ENCODE assay signal across 15 cellular contexts in genomic region chr5:143635146-143635752, GRCh38.
DNase-seq lines count a peak whose midpoint lies in the region; ATAC-seq and TF ChIP-seq lines count a peak whose summit lies in the region.
"Had no signal": no experiment of that assay in that cellular context is flagged by ENCODE, and none has a peak within 500 bp of the region (broad histone marks: within the 10 kb centered on the region; RNA-seq: fewer than 3 reads in every experiment).

No MANE protein-coding gene starts in this region.

- no peaks in the 10 kb centered on the region for H3K27me3 ChIP-seq in RWPE2 (ENCODE audit: insufficient read depth, poor library complexity, severe bottlenecking)
- H3K27me3 ChIP-seq in subcutaneous abdominal adipose tissue (ENCODE audit: control insufficient read depth in 5 of 5, insufficient read depth in 4 of 5, low read length in 5 of 5) = no peaks in the 10 kb centered on the region

- no peak overlapping the region for H3K27ac ChIP-seq in RWPE2 (ENCODE audit: poor library complexity, severe bottlenecking)
- peak overlapping the region; percentile 9 for H3K27ac ChIP-seq in subcutaneous abdominal adipose tissue (ENCODE audit: low read depth, low read length)
- H3K27ac ChIP-seq: 22Rv1, cardiac muscle cell, epithelial cell of prostate had no signal

- DNase-seq in SIG-M5 treated with dmso at 0.1 percent for 504 hours (lab: John Stamatoyannopoulos, UW; ENCODE audit: unreplicated experiment) (peak; percentile 10), SIG-M5 (lab: John Stamatoyannopoulos, UW) (no peak), RWPE2 (ENCODE audit: low spot score) (no peak), fibroblast of the aortic adventitia (ENCODE audit: low read depth) (peak; percentile 87), RPMI8226 (no peak), HuH-7 (ENCODE audit: low spot score) (no peak)
- DNase-seq in activated effector memory CD4-positive, alpha-beta T cell treated with anti-CD3 and anti-CD28 coated beads, Interleukin-2, amount 50 U/mL, for 16 hours = no peak
- DNase-seq: activated CD4-positive, alpha-beta T cell treated with anti-CD3 and anti-CD28 coated beads for 1 hour; NCI-H1436 treated with DMSO at 0.1 percent for 48 hours; NCI-H82 had no signal

- H3K9me3 ChIP-seq in RWPE2 (ENCODE audit: severe bottlenecking) = no peaks in the 10 kb centered on the region
- H3K9me3 ChIP-seq in subcutaneous abdominal adipose tissue (ENCODE audit: control insufficient read depth in 5 of 5, low read length in 5 of 5) = no peaks in the 10 kb centered on the region
- H3K9me3 ChIP-seq: thoracic aorta had no signal

- H3K4me3 ChIP-seq in RWPE2 (ENCODE audit: severe bottlenecking) (no peak overlapping the region), fibroblast of the aortic adventitia (ENCODE audit: low read depth, low read length) (no peak overlapping the region), subcutaneous abdominal adipose tissue (ENCODE audit: low read depth in 1 of 5, low read length in 5 of 5) (no peak overlapping the region)
- H3K4me3 ChIP-seq: cardiac muscle cell, thoracic aorta had no signal

- TF ChIP-seq CTCF in RWPE2 (IDR thresholded peaks at IDR 0.05; ENCODE audit: poor library complexity, severe bottlenecking) = no peak
- no peak for TF ChIP-seq CTCF in fibroblast of the aortic adventitia (IDR thresholded peaks at IDR 0.05; ENCODE audit: insufficient read depth, low read length)

- no peaks in the 10 kb centered on the region for H3K36me3 ChIP-seq in RWPE2 (ENCODE audit: low read depth)
- H3K36me3 ChIP-seq in subcutaneous abdominal adipose tissue (ENCODE audit: control insufficient read depth in 5 of 5, insufficient read depth in 5 of 5, low read length in 5 of 5) = no peaks in the 10 kb centered on the region
- H3K36me3 ChIP-seq: cardiac muscle cell, thoracic aorta had no signal

- no peak overlapping the region for H3K9ac ChIP-seq in subcutaneous abdominal adipose tissue (ENCODE audit: low read length in 5 of 5)

- peak; percentile 40; the same call in 1 of the 3 replicates for ATAC-seq in RWPE2 (ENCODE audit: low read depth)

- H3K4me1 ChIP-seq in RWPE2 (ENCODE audit: insufficient read depth, poor library complexity, severe bottlenecking) (no peaks in the 10 kb centered on the region), subcutaneous abdominal adipose tissue (ENCODE audit: control insufficient read depth in 5 of 5, insufficient read depth in 5 of 5, low read length in 5 of 5) (peaks cover 0 to 2% (median 0%) of the 10 kb centered on the region in 5 donors)

Comparison
In these comparisons a context has a peak if more than half of its experiments do, and no peak if none do; other contexts are left out.
1. DNase-seq: peak in SIG-M5 treated with dmso at 0.1 percent for 504 hours (single experiment) and fibroblast of the aortic adventitia (single experiment); none in SIG-M5 (single experiment), RWPE2 (single experiment), activated effector memory CD4-positive, alpha-beta T cell treated with anti-CD3 and anti-CD28 coated beads, Interleukin-2, amount 50 U/mL, for 16 hours (single experiment), RPMI8226 (single experiment) and HuH-7 (single experiment).